Comparison of ENCODE assay signal across 9 cellular contexts in the genomic region with DNA sequence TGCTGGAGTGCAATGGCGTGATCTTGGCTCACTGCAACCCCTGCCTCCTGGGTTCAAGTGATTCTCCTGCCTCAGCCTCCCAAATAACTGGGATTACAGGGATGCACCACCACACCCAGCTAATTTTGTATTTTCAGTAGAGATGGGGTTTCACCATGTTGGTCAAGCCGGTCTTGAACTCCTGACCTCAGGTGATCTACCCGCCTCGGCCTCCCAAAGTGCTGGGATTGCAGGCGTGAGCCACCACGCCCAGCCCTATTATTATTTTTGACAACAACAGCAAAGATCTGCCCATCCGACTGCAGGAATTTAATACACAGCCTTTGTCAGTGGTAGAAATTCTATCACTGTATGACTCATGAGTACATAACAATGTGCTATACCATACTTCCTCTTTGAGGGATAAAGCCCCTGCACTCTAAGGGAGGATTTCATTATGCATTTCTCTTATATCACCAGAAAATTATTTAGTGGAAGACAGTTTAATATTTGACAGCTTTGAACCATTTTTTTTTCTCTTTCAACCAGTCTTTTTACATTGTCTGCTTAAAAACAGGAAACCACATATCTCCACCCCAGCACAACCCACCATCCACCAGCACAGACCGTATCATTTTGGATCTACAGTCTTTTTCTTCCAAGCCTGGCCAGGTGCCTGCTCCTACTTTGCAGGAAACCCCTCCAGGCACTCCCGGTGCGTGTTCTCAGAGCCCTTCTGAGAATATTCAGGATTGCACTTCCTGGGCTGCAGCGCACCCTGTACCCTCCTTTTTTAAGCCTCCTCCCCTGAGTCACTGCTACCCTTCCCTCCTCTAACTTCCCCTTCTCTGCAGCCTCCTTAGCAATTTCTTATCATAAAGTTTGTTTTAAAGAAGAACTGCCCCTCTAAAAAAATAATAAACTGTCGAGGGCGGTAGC. TPM values are rescaled to one million over a fixed set of nuclear protein-coding genes. Genes with fewer than 3 reads are reported as not detected.
A peak's percentile ranks its signal among the peaks of the same experiment; 100 is the strongest.
DNase-seq lines count a peak whose midpoint lies in the region; ATAC-seq and TF ChIP-seq lines count a peak whose summit lies in the region.
"Had no signal": no experiment of that assay in that cellular context is flagged by ENCODE, and none has a peak within 500 bp of the region (broad histone marks: within the 10 kb centered on the region; RNA-seq: fewer than 3 reads in every experiment).

No MANE protein-coding gene starts in this region.

- ATAC-seq in HG02885 (IDR thresholded peaks at IDR 0.05; ENCODE audit: poor library complexity, unreplicated experiment) (peak; percentile 35), right lobe of liver (peak; percentile 52 to 67 (median 56)), upper lobe of right lung (peak; percentile 85)

- 48% methylated on average over 13 of the region's 13 CpGs for WGBS in right lobe of liver (ENCODE audit: insufficient coverage, low coverage, low lambda C conversion rate, missing lambda C conversion rate)

- intact Hi-C loops in right lobe of liver (cut with DNase I) = no loop called here
- intact Hi-C loops in upper lobe of right lung (cut with DNase I) = no loop called here

- H3K36me3 ChIP-seq in OCI-LY1 (ENCODE audit: insufficient read depth, low read length) (peaks cover 30% of the 10 kb centered on the region; the same call in 1 of the 2 replicates), right lobe of liver (no peaks in the 10 kb centered on the region), upper lobe of right lung (no peaks in the 10 kb centered on the region)

- peak overlapping the region; percentile 97 for H3K27ac ChIP-seq in OCI-LY1 (ENCODE audit: low read depth, low read length, poor library complexity, severe bottlenecking)
- H3K27ac ChIP-seq in right lobe of liver = peak overlapping the region; percentile 32 to 66 (median 56)
- peak overlapping the region; percentile 85 for H3K27ac ChIP-seq in upper lobe of right lung
- H3K27ac ChIP-seq: 22Rv1 had no signal

- no peak for TF ChIP-seq POLR2A in right lobe of liver (IDR thresholded peaks at IDR 0.05)

- H3K4me1 ChIP-seq in OCI-LY1 (ENCODE audit: insufficient read depth, low read length, severe bottlenecking) = peaks cover 66% of the 10 kb centered on the region
- H3K4me1 ChIP-seq in right lobe of liver = no peaks in the 10 kb centered on the region
- peaks cover 23% of the 10 kb centered on the region for H3K4me1 ChIP-seq in upper lobe of right lung

- H3K4me3 ChIP-seq in OCI-LY1 (ENCODE audit: low read depth, low read length, poor library complexity, severe bottlenecking) = peak overlapping the region; percentile 87
- H3K4me3 ChIP-seq in astrocyte of the spinal cord (ENCODE audit: low read depth, low read length) = peak overlapping the region; percentile 19
- peak overlapping the region; percentile 31 to 49 (median 46) for H3K4me3 ChIP-seq in right lobe of liver
- peak overlapping the region; percentile 60 for H3K4me3 ChIP-seq in upper lobe of right lung

- TF ChIP-seq CTCF in OCI-LY1 (IDR thresholded peaks at IDR 0.05; ENCODE audit: low read length) = no peak
- TF ChIP-seq CTCF in astrocyte of the spinal cord (IDR thresholded peaks at IDR 0.05; ENCODE audit: low read depth, low read length) = no peak
- TF ChIP-seq CTCF in right lobe of liver (IDR thresholded peaks at IDR 0.05) = no peak
- TF ChIP-seq CTCF in upper lobe of right lung (IDR thresholded peaks at IDR 0.05) = no peak

- H3K9me2 ChIP-seq in OCI-LY1 (ENCODE audit: low read depth, low read length) = no peaks in the 10 kb centered on the region

- in situ Hi-C loops in astrocyte of the spinal cord (cut with HindIII; ENCODE audit: low sequenced_read_pairs) = no loop called here

- peak overlapping the region; percentile 88 for H3K9ac ChIP-seq in OCI-LY1 (ENCODE audit: low read length)

- H3K9me3 ChIP-seq in OCI-LY1 (ENCODE audit: low read length) = no peaks in the 10 kb centered on the region
- no peaks in the 10 kb centered on the region for H3K9me3 ChIP-seq in right lobe of liver
- H3K9me3 ChIP-seq in upper lobe of right lung = no peaks in the 10 kb centered on the region

- H3K27me3 ChIP-seq in OCI-LY1 (ENCODE audit: insufficient read depth, low read length) (no peaks in the 10 kb centered on the region), right lobe of liver (no peaks in the 10 kb centered on the region), upper lobe of right lung (no peaks in the 10 kb centered on the region)

- no peak overlapping the region for H2AFZ ChIP-seq in OCI-LY1 (ENCODE audit: low read length)

- H4K20me1 ChIP-seq in OCI-LY1 (ENCODE audit: insufficient read depth, low read length) = no peaks in the 10 kb centered on the region

- H3K4me2 ChIP-seq in OCI-LY1 (ENCODE audit: low read length) = peak overlapping the region; percentile 94

- peaks cover 56% of the 10 kb centered on the region for H3K79me2 ChIP-seq in OCI-LY1 (ENCODE audit: insufficient read depth, low read length)

- peak; percentile 15 for DNase-seq in NK-92 treated with Interleukin-12 subunit alpha and Interleukin-12 subunit beta, amount 100 ng/mL, for 24 hours (lab: John Stamatoyannopoulos, UW)
- DNase-seq in NK-92 (lab: John Stamatoyannopoulos, UW; ENCODE audit: unreplicated experiment) (no peak), astrocyte of the spinal cord (ENCODE audit: low read depth, low spot score) (peak; percentile 32), right lobe of liver (peak in 2 of 3 donors; percentile 37 to 56), upper lobe of right lung (peak; percentile 68), cerebellar nuclear complex (lab: John Stamatoyannopoulos, UW) (no peak)

- peaks cover 8% of the 10 kb centered on the region; the same call in 1 of the 2 replicates for H3F3A ChIP-seq in OCI-LY1 (ENCODE audit: insufficient read depth, low read length)

RNA-seq across cellular contexts. Expression of gene ARHGDIB, which starts 0.6 kb away (rescaled TPM):
- total RNA-seq in right lobe of liver (10 to 100 TPM; 17.2 to 58.1 (median 31.9) TPM), upper lobe of right lung (228 TPM)

RNA-seq across cellular contexts. Expression of gene PDE6H, which starts 12.0 kb away (rescaled TPM):
- not detected for total RNA-seq in right lobe of liver
- total RNA-seq in upper lobe of right lung = not detected

RNA-seq across cellular contexts. Expression of gene ERP27, which starts 22.5 kb away (rescaled TPM):
- total RNA-seq in right lobe of liver = 1 to 10 TPM in 1 of 6 experiments, under 1 TPM in 3, not detected in 2; 0.26 to 1.0 (median 0.39) TPM
- 9.7 TPM for total RNA-seq in upper lobe of right lung

Comparison
In these comparisons a context has a peak if more than half of its experiments do, and no peak if none do; other contexts are left out.
1. DNase-seq: peak in NK-92 treated with Interleukin-12 subunit alpha and Interleukin-12 subunit beta, amount 100 ng/mL, for 24 hours (single experiment), astrocyte of the spinal cord (single experiment), right lobe of liver (2 of 3) and upper lobe of right lung (single experiment); none in NK-92 (single experiment) and cerebellar nuclear complex (0 of 2).
2. ATAC-seq: peak in every context shown above with its lines; median percentile 85 in upper lobe of right lung; 56 in right lobe of liver; 35 in HG02885.
3. H3K4me3 ChIP-seq: peak in every context shown above with its lines; median percentile 87 in OCI-LY1; 60 in upper lobe of right lung; 46 in right lobe of liver; 19 in astrocyte of the spinal cord.
4. Peak in every context shown above with its lines, with median percentiles within 50 percentile points of each other: H3K27ac ChIP-seq.